ENCODE assay signal across 19 cellular contexts in genomic region chr3:195768414-195768813, GRCh38. TPM values are rescaled to one million over a fixed set of nuclear protein-coding genes. Genes with fewer than 3 reads are reported as not detected.
"Had no signal": no experiment of that assay in that cellular context is flagged by ENCODE, and none has a peak within 500 bp of the region (broad histone marks: within the 10 kb centered on the region; RNA-seq: fewer than 3 reads in every experiment).

No MANE protein-coding gene starts in this region.

- ATAC-seq: activated CD4-positive, CD25-positive, alpha-beta regulatory T cell treated with anti-CD3 and anti-CD28 coated beads, Interleukin-2, amount 50 U/mL, for 24 hours; activated T-helper 17 cell treated with anti-CD3 and anti-CD28 coated beads, Interleukin-2, amount 50 U/mL, for 72 hours had no signal

- H3K9me3 ChIP-seq: Peyer's patch had no signal

- H3K27me3 ChIP-seq: Peyer's patch had no signal

- H3K4me3 ChIP-seq: Peyer's patch had no signal

- H3K36me3 ChIP-seq: Peyer's patch had no signal

- H3K27ac ChIP-seq: Peyer's patch had no signal

- DNase-seq: activated CD4-positive, alpha-beta T cell treated with anti-CD3 and anti-CD28 coated beads for 4 hours; activated CD4-positive, alpha-beta T cell treated with anti-CD3 and anti-CD28 coated beads, Interleukin-2, amount 50 U/mL, for 48 hours; activated gamma-delta T cell; activated naive CD4-positive, alpha-beta T cell treated with anti-CD3 and anti-CD28 coated beads for 36 hours; activated naive CD8-positive, alpha-beta T cell treated with anti-CD3 and anti-CD28 coated beads for 36 hours; activated T-cell treated with anti-CD3 and anti-CD28 coated beads for 4 hours; activated T-cell treated with anti-CD3 and anti-CD28 coated beads, Interleukin-2, amount 50 U/mL, for 48 hours; Karpas-422; MM.1S; NCI-H1105 treated with DMSO at 0.1 percent for 48 hours; NCI-H1436 treated with DMSO at 0.1 percent for 48 hours; NCI-H187 treated with DMSO at 0.1 percent for 48 hours; NCI-H2081 treated with DMSO at 0.1 percent for 48 hours; NCI-H524; Peyer's patch; SHP77 treated with DMSO at 0.1 percent for 48 hours had no signal

- H3K4me1 ChIP-seq: Peyer's patch had no signal

RNA-seq across cellular contexts. Expression of gene MUC4, which starts 43.3 kb away (rescaled TPM):
- total RNA-seq: SK-MEL-5 had no signal

RNA-seq across cellular contexts. Expression of gene MUC20, which starts 47.6 kb away (rescaled TPM):
- total RNA-seq: SK-MEL-5 had no signal
